In the genomic region with DNA sequence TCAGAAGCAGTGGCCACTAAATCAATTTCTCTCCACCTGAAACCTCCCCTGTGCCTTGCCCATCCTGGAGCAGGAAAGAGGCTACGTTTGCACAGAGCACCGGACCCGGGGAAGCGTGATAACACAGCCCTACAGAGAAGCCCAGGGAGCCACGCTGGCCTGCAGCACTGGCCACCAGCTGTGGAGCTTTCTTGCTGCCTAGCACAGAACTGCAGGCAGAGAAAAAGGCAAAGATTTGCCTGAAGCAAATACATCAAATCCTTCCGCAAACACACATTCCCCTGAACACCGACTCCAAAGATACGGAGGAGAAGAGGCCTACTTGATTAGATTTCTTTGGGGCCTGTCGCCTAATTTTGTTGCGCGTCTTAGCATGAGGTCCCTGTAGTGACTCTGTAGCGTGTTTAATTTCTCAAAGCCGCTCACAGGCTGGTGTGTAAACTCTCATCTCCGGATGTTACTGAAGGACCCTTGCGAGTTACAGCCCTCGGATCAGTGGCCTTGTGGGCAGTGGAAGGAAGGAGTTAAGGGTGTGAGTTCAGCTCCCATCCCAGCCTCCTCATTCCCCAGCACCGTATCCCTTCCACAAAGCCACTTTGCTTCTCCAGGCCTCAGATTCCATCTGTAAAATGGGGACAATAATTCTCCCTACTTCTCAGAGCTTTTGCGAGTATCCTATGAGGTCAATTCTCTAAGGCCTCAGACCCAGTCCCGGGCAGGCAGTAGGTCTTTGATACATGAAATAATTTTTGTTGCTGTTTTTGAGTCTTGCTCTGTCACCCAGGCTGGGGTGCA, we compare ENCODE assay signal across 15 cellular contexts.
DNase-seq lines count a peak whose midpoint lies in the region; ATAC-seq and TF ChIP-seq lines count a peak whose summit lies in the region.
"Had no signal": no experiment of that assay in that cellular context is flagged by ENCODE, and none has a peak within 500 bp of the region (broad histone marks: within the 10 kb centered on the region; RNA-seq: fewer than 3 reads in every experiment).

No MANE protein-coding gene starts in this region.

- peaks cover 8 to 57% (median 42%) of the 10 kb centered on the region in 12 donors for H3K4me1 ChIP-seq in heart left ventricle
- no peaks in the 10 kb centered on the region for H3K4me1 ChIP-seq in endocrine pancreas (ENCODE audit: control insufficient read depth, insufficient read depth, low read length)
- peaks cover 29% of the 10 kb centered on the region for H3K4me1 ChIP-seq in neural progenitor cell
- no peaks in the 10 kb centered on the region for H3K4me1 ChIP-seq in urinary bladder (ENCODE audit: insufficient read depth)

- H3K27ac Mint-ChIP-seq in neural progenitor cell: peak overlapping the region; percentile 98
- H3K27ac Mint-ChIP-seq: memory B cell had no signal

- peak overlapping the region; percentile 58 for H3K4me3 Mint-ChIP-seq in neural progenitor cell
- H3K4me3 Mint-ChIP-seq: activated T-cell treated with anti-CD3 and anti-CD28 coated beads, Interleukin-2, amount 50 U/mL, for 4 hours; memory B cell had no signal

- H2AFZ ChIP-seq in neural progenitor cell (replicated peaks): peak overlapping the region; percentile 72

- TF ChIP-seq POLR2A in heart left ventricle (IDR thresholded peaks at IDR 0.05): no peak

- peaks cover 34% of the 10 kb centered on the region for H3F3A ChIP-seq in neural progenitor cell (ENCODE audit: low read depth)

- H3K36me3 Mint-ChIP-seq in neural progenitor cell: no peaks in the 10 kb centered on the region
- H3K36me3 Mint-ChIP-seq: memory B cell had no signal

- H3K27me3 ChIP-seq in heart left ventricle (no peaks in the 10 kb centered on the region), endocrine pancreas (ENCODE audit: control insufficient read depth, insufficient read depth, low read length) (no peaks in the 10 kb centered on the region), neural progenitor cell (peaks cover 27% of the 10 kb centered on the region)

- 76 to 81% (median 79%) methylated on average over 19 of the region's 19 CpGs for WGBS in heart left ventricle, 4 donors
- 59% methylated on average over 19 of the region's 19 CpGs for WGBS in urinary bladder

- DNase-seq in heart left ventricle: no peak
- DNase-seq in left cardiac atrium: no peak
- no peak for DNase-seq in neural progenitor cell (ENCODE audit: low spot score)
- DNase-seq in activated CD4-positive, alpha-beta T cell treated with anti-CD3 and anti-CD28 coated beads, Interleukin-2, amount 50 U/mL, for 4 hours: no peak
- DNase-seq in effector CD4-positive, alpha-beta T cell: no peak
- DNase-seq: activated CD4-positive, CD25-positive, alpha-beta regulatory T cell treated with anti-CD3 and anti-CD28 coated beads, Interleukin-2, amount 50 U/mL, for 72 hours; activated T-cell treated with anti-CD3 and anti-CD28 coated beads, Interleukin-2, amount 50 U/mL, for 4 hours; aorta; hippocampal formation; NCI-H1694 treated with DMSO at 0.1 percent for 48 hours had no signal

- H3K79me2 ChIP-seq in neural progenitor cell (ENCODE audit: low read depth): no peaks in the 10 kb centered on the region

- H3K4me2 ChIP-seq in neural progenitor cell: peak overlapping the region; percentile 17

- H3K9me3 ChIP-seq in heart left ventricle (peaks cover 0 to 9% (median 0%) of the 10 kb centered on the region in 12 donors), endocrine pancreas (ENCODE audit: control insufficient read depth, low read length) (no peaks in the 10 kb centered on the region), neural progenitor cell (ENCODE audit: low read depth) (no peaks in the 10 kb centered on the region)

- H3K27me3 Mint-ChIP-seq in neural progenitor cell (ENCODE audit: insufficient read depth, low read depth): peaks cover 6% of the 10 kb centered on the region

- ATAC-seq in heart left ventricle (no peak), left cardiac atrium (no peak), GM21526 (IDR thresholded peaks at IDR 0.05; ENCODE audit: low FRiP score, unreplicated experiment) (no peak)
- ATAC-seq: activated T-cell treated with anti-CD3 and anti-CD28 coated beads, Interleukin-2, amount 50 U/mL, for 4 hours; sciatic nerve had no signal

- H3K36me3 ChIP-seq in heart left ventricle (no peaks in the 10 kb centered on the region), endocrine pancreas (ENCODE audit: control insufficient read depth, insufficient read depth, low read length) (no peaks in the 10 kb centered on the region), neural progenitor cell (no peaks in the 10 kb centered on the region), urinary bladder (ENCODE audit: insufficient read depth) (no peaks in the 10 kb centered on the region)

- peaks cover 58% of the 10 kb centered on the region for H3K4me1 Mint-ChIP-seq in neural progenitor cell
- H3K4me1 Mint-ChIP-seq: memory B cell had no signal

- H3K27ac ChIP-seq in heart left ventricle (peak overlapping the region in 11 of 12 donors; percentile 54 to 100 (median 99)), neural progenitor cell (no peak overlapping the region), urinary bladder (ENCODE audit: low read depth) (peak overlapping the region; percentile 25)

- TF ChIP-seq CTCF in heart left ventricle (IDR thresholded peaks at IDR 0.05): no peak
- no peak for TF ChIP-seq CTCF in neural progenitor cell (IDR thresholded peaks at IDR 0.05)

- no peaks in the 10 kb centered on the region for H4K20me1 ChIP-seq in neural progenitor cell (ENCODE audit: low read depth)

- no peak overlapping the region for H3K4me3 ChIP-seq in heart left ventricle
- H3K4me3 ChIP-seq in endocrine pancreas (ENCODE audit: control insufficient read depth, insufficient read depth, low read length): no peak overlapping the region
- H3K4me3 ChIP-seq in neural progenitor cell: no peak overlapping the region
- H3K4me3 ChIP-seq in urinary bladder (ENCODE audit: low read depth, low read length): no peak overlapping the region

- H3K9ac ChIP-seq in endocrine pancreas (ENCODE audit: control insufficient read depth, insufficient read depth, low read length) (peak overlapping the region; percentile 35), neural progenitor cell (no peak overlapping the region)

- intact Hi-C loops in heart left ventricle (cut with DNase I): loop anchor here in 9 of 10 donors (2.0 to 10.0 kb wide), 11 partner anchors 19 to 305 kb away; partner anchors contain the start of gene IER5L (in 5 of the 9)
- intact Hi-C loops in left cardiac atrium (cut with DNase I): loop anchor here in 1 of 2 donors (10.0 kb wide), 1 partner anchor 305 kb away; the partner anchor contains the start of gene IER5L

- no peaks in the 10 kb centered on the region for H3K9me3 Mint-ChIP-seq in neural progenitor cell
- H3K9me3 Mint-ChIP-seq: activated T-cell treated with anti-CD3 and anti-CD28 coated beads, Interleukin-2, amount 50 U/mL, for 4 hours; memory B cell had no signal
